Comparison of ENCODE assay signal across 1 cellular context in the genomic region with DNA sequence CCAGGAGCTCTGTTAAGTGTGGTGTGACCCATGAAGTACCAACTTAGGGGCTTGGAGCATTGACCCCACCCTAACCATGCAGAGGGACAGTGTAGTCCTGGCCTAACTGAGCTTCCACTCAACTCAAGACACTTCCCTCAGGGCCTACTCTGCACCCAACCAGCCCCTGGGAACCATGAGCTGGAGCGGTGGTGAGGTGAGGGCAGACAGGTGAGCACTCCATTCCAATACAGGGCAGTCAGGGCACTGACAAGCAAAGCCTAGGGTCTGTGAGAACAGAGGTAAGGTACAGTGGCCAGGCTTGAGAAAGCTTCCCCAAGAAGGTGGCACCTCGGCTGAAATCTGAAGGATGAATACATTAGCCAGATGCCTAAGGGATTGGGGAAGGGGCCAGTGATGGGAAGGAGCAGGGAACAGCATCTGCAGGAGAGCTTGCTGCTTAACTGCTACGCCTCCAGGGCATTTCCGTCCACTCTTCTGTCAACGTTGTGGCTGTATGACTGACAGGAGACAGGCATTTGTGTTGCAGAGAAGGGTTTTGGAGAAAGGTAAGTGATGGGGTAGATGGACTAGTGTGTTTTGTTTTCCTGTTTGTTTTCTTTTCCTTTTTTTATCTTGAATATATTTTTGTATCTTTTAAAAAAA.
TF ChIP-seq lines count a peak whose summit lies in the region.

No MANE protein-coding gene starts in this region.

TF ChIP-seq in H1, 55 proteins besides CTCF, POLR2A, EP300 and RAD21:
- TF ChIP-seq TEAD4 (IDR thresholded peaks at IDR 0.05; ENCODE audit: low read depth, low read length), result no peak
- no peak for TF ChIP-seq TAF7 (optimal IDR thresholded peaks at IDR 0.05; ENCODE audit: borderline replicate concordance, low read depth, low read length)
- TF ChIP-seq CEBPB (IDR thresholded peaks at IDR 0.05; ENCODE audit: low read depth, low read length), result no peak
